Comparison of ENCODE assay signal across 30 cellular contexts in the genomic region with DNA sequence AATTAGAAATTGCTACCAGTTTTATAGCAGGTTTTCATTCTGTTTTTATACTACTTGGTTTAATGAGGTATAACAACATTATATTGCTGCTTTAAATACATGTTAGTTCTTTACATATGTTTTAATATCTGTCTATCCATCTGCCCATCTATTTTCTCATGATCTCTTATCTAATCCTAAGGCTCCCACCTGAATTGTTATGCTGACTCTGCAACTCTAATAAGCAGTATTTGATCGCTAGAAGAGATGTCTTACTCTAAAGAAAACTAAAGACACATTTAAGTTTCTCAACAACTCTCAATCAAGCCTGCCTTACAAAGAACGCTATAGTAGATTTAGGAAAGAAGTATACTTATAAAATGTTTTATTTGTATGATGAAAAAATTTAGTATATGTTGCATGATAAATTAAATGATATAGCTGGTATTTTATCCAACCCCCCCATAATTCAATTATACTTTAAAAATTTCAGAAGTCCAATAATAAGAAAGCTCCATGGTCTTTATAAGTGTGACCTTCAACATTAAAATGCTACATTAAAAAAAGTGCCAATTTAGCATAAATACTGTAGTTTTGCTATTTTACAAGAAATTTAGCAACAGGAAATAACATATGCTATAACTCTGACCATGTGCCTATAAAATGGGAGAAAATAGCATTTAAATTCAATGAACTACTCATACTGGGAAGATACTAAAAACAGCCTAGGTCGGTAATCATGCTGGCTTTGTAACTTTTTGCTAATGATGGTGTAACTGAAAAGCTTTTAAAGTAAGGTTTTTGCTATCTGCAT.
"Had no signal": no experiment of that assay in that cellular context is flagged by ENCODE, and none has a peak within 500 bp of the region (broad histone marks: within the 10 kb centered on the region; RNA-seq: fewer than 3 reads in every experiment).

No MANE protein-coding gene starts in this region.

- H3K4me1 Mint-ChIP-seq: activated CD4-positive, alpha-beta T cell treated with anti-CD3 and anti-CD28 coated beads for 36 hours; activated CD4-positive, alpha-beta T cell treated with anti-CD3 and anti-CD28 coated beads, Interleukin-2, amount 10 ng/mL, durations not matched to agents 24 days and 14 days; activated CD8-positive, alpha-beta memory T cell treated with anti-CD3 and anti-CD28 coated beads, Interleukin-2, amount 10 ng/mL, durations not matched to agents 7 days and 5 days; activated naive CD4-positive, alpha-beta T cell treated with anti-CD3 and anti-CD28 coated beads, Interleukin-2, amount 10 ng/mL, durations not matched to agents 7 days and 5 days; activated naive CD8-positive, alpha-beta T cell treated with anti-CD3 and anti-CD28 coated beads, Interleukin-2, amount 10 ng/mL, durations not matched to agents 7 days and 5 days; brain; T-helper 17 cell had no signal

- H3K27me3 Mint-ChIP-seq: activated CD4-positive, alpha-beta memory T cell treated with anti-CD3 and anti-CD28 coated beads for 36 hours; activated CD4-positive, alpha-beta T cell treated with anti-CD3 and anti-CD28 coated beads for 36 hours; activated CD4-positive, alpha-beta T cell treated with anti-CD3 and anti-CD28 coated beads, Interleukin-2, amount 10 ng/mL, durations not matched to agents 24 days and 14 days; activated CD8-positive, alpha-beta memory T cell treated with anti-CD3 and anti-CD28 coated beads, Interleukin-2, amount 10 ng/mL, durations not matched to agents 7 days and 5 days; activated naive CD4-positive, alpha-beta T cell treated with anti-CD3 and anti-CD28 coated beads, Interleukin-2, amount 10 ng/mL, durations not matched to agents 7 days and 5 days; activated naive CD8-positive, alpha-beta T cell treated with anti-CD3 and anti-CD28 coated beads, Interleukin-2, amount 10 ng/mL, durations not matched to agents 7 days and 5 days; brain; T-helper 17 cell had no signal

- FAIRE-seq: endometrium, endothelial cell of umbilical vein, frontal cortex had no signal

- H3K9me3 Mint-ChIP-seq: activated CD4-positive, alpha-beta memory T cell treated with anti-CD3 and anti-CD28 coated beads for 36 hours; activated CD4-positive, alpha-beta T cell treated with anti-CD3 and anti-CD28 coated beads, Interleukin-2, amount 10 ng/mL, durations not matched to agents 24 days and 14 days; activated naive CD4-positive, alpha-beta T cell treated with anti-CD3 and anti-CD28 coated beads, Interleukin-2, amount 10 ng/mL, durations not matched to agents 7 days and 5 days; activated naive CD8-positive, alpha-beta T cell treated with anti-CD3 and anti-CD28 coated beads, Interleukin-2, amount 10 ng/mL, durations not matched to agents 7 days and 5 days; activated T-helper 1 cell treated with anti-CD3 and anti-CD28 coated beads, Interleukin-12 subunit alpha, Interleukin-12 subunit beta, Interleukin-2, Interleukin-4 antibody, amounts not matched to agents 30 ng/mL and 10 ng/mL and 1 ng/mL, durations not matched to agents 14 hours and 24 hours and 36 hours; activated T-helper 2 cell treated with anti-CD3 and anti-CD28 coated beads, Interferon-gamma antibody, Interleukin-2, Interleukin-4, amounts not matched to agents 10 μg/mL and 5 μg/mL and 100 μg/mL, durations not matched to agents 14 hours and 24 hours and 36 hours; brain; T-helper 2 cell treated with Interferon-gamma antibody and Interleukin-4, amounts not matched to agents 5 μg/mL and 100 μg/mL, for 36 hours had no signal

- ATAC-seq: activated CD4-positive, alpha-beta T cell treated with anti-CD3 and anti-CD28 coated beads for 36 hours; activated CD8-positive, alpha-beta memory T cell treated with anti-CD3 and anti-CD28 coated beads, Interleukin-2, amount 10 ng/mL, durations not matched to agents 7 days and 5 days; activated CD8-positive, alpha-beta T cell treated with anti-CD3 and anti-CD28 coated beads, Interleukin-2, amount 10 ng/mL, durations not matched to agents 7 days and 5 days; activated naive CD4-positive, alpha-beta T cell treated with anti-CD3 and anti-CD28 coated beads, Interleukin-2, amount 50 U/mL, for 72 hours; esophagus mucosa; T-helper 17 cell had no signal

- DNase-seq: activated CD4-positive, alpha-beta memory T cell treated with anti-CD3 and anti-CD28 coated beads for 36 hours; activated CD4-positive, alpha-beta T cell treated with anti-CD3 and anti-CD28 coated beads for 36 hours; activated CD4-positive, alpha-beta T cell treated with anti-CD3 and anti-CD28 coated beads, Interleukin-2, amount 10 ng/mL, durations not matched to agents 24 days and 14 days; activated CD4-positive, CD25-positive, alpha-beta regulatory T cell; activated CD4-positive, CD25-positive, alpha-beta regulatory T cell treated with anti-CD3 and anti-CD28 coated beads, Interleukin-2, amount 50 U/mL, for 72 hours; activated CD8-positive, alpha-beta memory T cell treated with anti-CD3 and anti-CD28 coated beads, Interleukin-2, amount 10 ng/mL, durations not matched to agents 7 days and 5 days; activated CD8-positive, alpha-beta memory T cell treated with anti-CD3 and anti-CD28 coated beads, Interleukin-2, amount 50 U/mL, for 4 hours; activated CD8-positive, alpha-beta T cell treated with anti-CD3 and anti-CD28 coated beads, Interleukin-2, amount 10 ng/mL, durations not matched to agents 7 days and 5 days; activated effector memory CD4-positive, alpha-beta T cell treated with anti-CD3 and anti-CD28 coated beads, Interleukin-2, amount 50 U/mL, for 16 hours; activated naive CD4-positive, alpha-beta T cell treated with anti-CD3 and anti-CD28 coated beads, Interleukin-2, amount 10 ng/mL, durations not matched to agents 7 days and 5 days; activated naive CD8-positive, alpha-beta T cell treated with anti-CD3 and anti-CD28 coated beads, Interleukin-2, amount 10 ng/mL, durations not matched to agents 7 days and 5 days; activated T-cell treated with anti-CD3 and anti-CD28 coated beads, Interleukin-2, amount 50 U/mL, for 1 hour; activated T-cell treated with anti-CD3 and anti-CD28 coated beads, Interleukin-2, amount 50 U/mL, for 48 hours; central memory CD4-positive, alpha-beta T cell; cerebellar nuclear complex; colonic mucosa; effector CD8-positive, alpha-beta T cell; foreskin fibroblast; head of caudate nucleus; T-helper 17 cell; T1000 had no signal

- H3K4me3 Mint-ChIP-seq: activated CD4-positive, alpha-beta memory T cell treated with anti-CD3 and anti-CD28 coated beads for 36 hours; activated CD4-positive, alpha-beta T cell treated with anti-CD3 and anti-CD28 coated beads for 36 hours; activated CD4-positive, alpha-beta T cell treated with anti-CD3 and anti-CD28 coated beads, Interleukin-2, amount 10 ng/mL, durations not matched to agents 24 days and 14 days; activated CD8-positive, alpha-beta memory T cell treated with anti-CD3 and anti-CD28 coated beads, Interleukin-2, amount 10 ng/mL, durations not matched to agents 7 days and 5 days; activated CD8-positive, alpha-beta T cell treated with anti-CD3 and anti-CD28 coated beads, Interleukin-2, amount 10 ng/mL, durations not matched to agents 7 days and 5 days; activated naive CD4-positive, alpha-beta T cell treated with anti-CD3 and anti-CD28 coated beads, Interleukin-2, amount 10 ng/mL, durations not matched to agents 7 days and 5 days; activated naive CD8-positive, alpha-beta T cell treated with anti-CD3 and anti-CD28 coated beads, Interleukin-2, amount 10 ng/mL, durations not matched to agents 7 days and 5 days; activated T-helper 1 cell treated with anti-CD3 and anti-CD28 coated beads, Interleukin-12 subunit alpha, Interleukin-12 subunit beta, Interleukin-2, Interleukin-4 antibody, amounts not matched to agents 30 ng/mL and 10 ng/mL and 1 ng/mL, durations not matched to agents 14 hours and 24 hours and 36 hours; brain; T-helper 17 cell; T-helper 2 cell treated with Interferon-gamma antibody and Interleukin-4, amounts not matched to agents 5 μg/mL and 100 μg/mL, for 36 hours had no signal

- H3K27ac Mint-ChIP-seq: activated CD4-positive, alpha-beta memory T cell treated with anti-CD3 and anti-CD28 coated beads for 36 hours; activated CD4-positive, alpha-beta T cell treated with anti-CD3 and anti-CD28 coated beads for 36 hours; activated CD4-positive, alpha-beta T cell treated with anti-CD3 and anti-CD28 coated beads, Interleukin-2, amount 10 ng/mL, durations not matched to agents 24 days and 14 days; activated CD8-positive, alpha-beta memory T cell treated with anti-CD3 and anti-CD28 coated beads, Interleukin-2, amount 10 ng/mL, durations not matched to agents 7 days and 5 days; activated CD8-positive, alpha-beta T cell treated with anti-CD3 and anti-CD28 coated beads, Interleukin-2, amount 10 ng/mL, durations not matched to agents 7 days and 5 days; activated naive CD4-positive, alpha-beta T cell treated with anti-CD3 and anti-CD28 coated beads, Interleukin-2, amount 10 ng/mL, durations not matched to agents 7 days and 5 days; activated naive CD4-positive, alpha-beta T cell treated with anti-CD3 and anti-CD28 coated beads, Interleukin-2, amount 50 U/mL, for 72 hours; activated naive CD8-positive, alpha-beta T cell treated with anti-CD3 and anti-CD28 coated beads, Interleukin-2, amount 10 ng/mL, durations not matched to agents 7 days and 5 days; activated T-helper 1 cell treated with anti-CD3 and anti-CD28 coated beads, Interleukin-12 subunit alpha, Interleukin-12 subunit beta, Interleukin-2, Interleukin-4 antibody, amounts not matched to agents 30 ng/mL and 10 ng/mL and 1 ng/mL, durations not matched to agents 14 hours and 24 hours and 36 hours; activated T-helper 2 cell treated with anti-CD3 and anti-CD28 coated beads, Interferon-gamma antibody, Interleukin-2, Interleukin-4, amounts not matched to agents 10 μg/mL and 5 μg/mL and 100 μg/mL, durations not matched to agents 14 hours and 24 hours and 36 hours; brain; T-helper 17 cell; T-helper 2 cell treated with Interferon-gamma antibody and Interleukin-4, amounts not matched to agents 5 μg/mL and 100 μg/mL, for 36 hours had no signal

- H3K36me3 Mint-ChIP-seq: activated CD4-positive, alpha-beta memory T cell treated with anti-CD3 and anti-CD28 coated beads for 36 hours; activated CD8-positive, alpha-beta memory T cell treated with anti-CD3 and anti-CD28 coated beads, Interleukin-2, amount 10 ng/mL, durations not matched to agents 7 days and 5 days; activated naive CD4-positive, alpha-beta T cell treated with anti-CD3 and anti-CD28 coated beads, Interleukin-2, amount 10 ng/mL, durations not matched to agents 7 days and 5 days; activated naive CD4-positive, alpha-beta T cell treated with anti-CD3 and anti-CD28 coated beads, Interleukin-2, amount 50 U/mL, for 72 hours; activated naive CD8-positive, alpha-beta T cell treated with anti-CD3 and anti-CD28 coated beads, Interleukin-2, amount 10 ng/mL, durations not matched to agents 7 days and 5 days; brain had no signal
